ENCODE assay signal across 3 cellular contexts in genomic region chr13:107275312-107275711, GRCh38.
TF ChIP-seq lines count a peak whose summit lies in the region.

No MANE protein-coding gene starts in this region.

TF ChIP-seq in HepG2, 621 proteins besides CTCF, POLR2A, EP300 and RAD21:
- TF ChIP-seq DMTF1 (CRISPR knock-in tag; IDR thresholded peaks at IDR 0.05) (no peak), CEBPB (IDR thresholded peaks at IDR 0.05; ENCODE audit: borderline replicate concordance, low read depth, low read length) (peak; percentile 55; the same call in 1 of the 2 replicates)

TF ChIP-seq in IMR-90, 13 proteins besides CTCF, POLR2A, EP300 and RAD21:
- peak; percentile 89 for TF ChIP-seq CEBPB (IDR thresholded peaks at IDR 0.05; ENCODE audit: low read depth, low read length)
- TF ChIP-seq MXI1 (IDR thresholded peaks at IDR 0.05; ENCODE audit: borderline replicate concordance, low read depth, low read length), result no peak
TF ChIP-seq in IMR-90: peak in this region for 1.

TF ChIP-seq in H1, 55 proteins besides CTCF, POLR2A, EP300 and RAD21:
- TF ChIP-seq CEBPB (IDR thresholded peaks at IDR 0.05; ENCODE audit: low read depth, low read length), result peak; percentile 78; the same call in 1 of the 2 replicates
- no peak for TF ChIP-seq SP1 (IDR thresholded peaks at IDR 0.05; ENCODE audit: low read depth, low read length)
